28 cellular contexts compared by ENCODE assay signal in the genomic region with DNA sequence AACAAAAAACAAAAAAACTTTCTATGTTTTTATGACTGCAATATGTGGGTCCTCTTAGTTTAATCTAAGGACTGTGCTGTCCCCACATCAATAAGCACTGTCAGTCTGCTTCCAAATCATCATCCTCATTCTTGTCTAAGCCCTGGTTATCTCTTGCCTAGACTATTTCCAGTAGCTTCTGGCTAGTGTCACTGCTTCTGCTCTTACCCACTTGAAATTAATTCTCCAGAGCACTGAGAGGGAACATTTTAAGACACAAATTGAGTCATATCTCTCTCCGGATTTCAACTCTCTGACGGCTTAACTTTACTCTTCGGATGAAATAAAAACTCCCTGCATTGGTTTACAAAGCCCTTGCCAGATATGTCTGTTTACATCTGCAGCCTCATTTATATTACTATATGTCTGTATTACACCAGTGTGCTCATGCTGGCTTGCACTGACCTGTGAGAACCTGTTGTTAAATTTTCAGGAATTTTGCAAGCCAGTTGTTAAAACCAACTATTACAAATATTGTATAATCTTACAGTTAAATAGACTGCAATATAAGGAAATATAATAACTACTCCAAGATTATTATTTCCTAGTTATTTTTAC.
"Had no signal": no experiment of that assay in that cellular context is flagged by ENCODE, and none has a peak within 500 bp of the region (broad histone marks: within the 10 kb centered on the region; RNA-seq: fewer than 3 reads in every experiment).

No MANE protein-coding gene starts in this region.

- H3K27me3 Mint-ChIP-seq: activated CD4-positive, alpha-beta memory T cell treated with anti-CD3 and anti-CD28 coated beads for 36 hours; activated CD4-positive, alpha-beta T cell treated with anti-CD3 and anti-CD28 coated beads, Interleukin-2, amount 10 ng/mL, durations not matched to agents 24 days and 14 days; activated naive CD8-positive, alpha-beta T cell treated with anti-CD3 and anti-CD28 coated beads, Interleukin-2, amount 10 ng/mL, durations not matched to agents 7 days and 5 days; naive thymus-derived CD8-positive, alpha-beta T cell; stimulated activated memory B cell treated with anti-CD40 and anti-IgM and Interleukin-4, amounts not matched to agents 10 μg/mL and 1 μg/mL and 100 μg/mL, for 72 hours; T-helper 17 cell had no signal

- H3K27ac ChIP-seq: breast epithelium, colonic mucosa, gastroesophageal sphincter, SK-N-MC, skin epidermis, stomach, tibial artery, upper lobe of right lung had no signal

- H3K9me3 ChIP-seq: breast epithelium, colonic mucosa, gastroesophageal sphincter, stomach, tibial artery, upper lobe of right lung had no signal

- H3K27ac Mint-ChIP-seq: activated CD4-positive, alpha-beta memory T cell treated with anti-CD3 and anti-CD28 coated beads for 36 hours; activated CD4-positive, alpha-beta T cell treated with anti-CD3 and anti-CD28 coated beads, Interleukin-2, amount 10 ng/mL, durations not matched to agents 24 days and 14 days; activated naive CD4-positive, alpha-beta T cell treated with anti-CD3 and anti-CD28 coated beads for 36 hours; activated naive CD8-positive, alpha-beta T cell treated with anti-CD3 and anti-CD28 coated beads, Interleukin-2, amount 10 ng/mL, durations not matched to agents 7 days and 5 days; activated T-helper 1 cell treated with anti-CD3 and anti-CD28 coated beads, Interleukin-12 subunit alpha, Interleukin-12 subunit beta, Interleukin-2, Interleukin-4 antibody, amounts not matched to agents 30 ng/mL and 10 ng/mL and 1 ng/mL, durations not matched to agents 14 hours and 24 hours and 36 hours; naive thymus-derived CD8-positive, alpha-beta T cell; stimulated activated memory B cell treated with anti-CD40 and anti-IgM and Interleukin-4, amounts not matched to agents 10 μg/mL and 1 μg/mL and 100 μg/mL, for 72 hours; T-helper 17 cell had no signal

- DNase-seq: activated CD4-positive, alpha-beta memory T cell treated with anti-CD3 and anti-CD28 coated beads for 36 hours; activated CD4-positive, alpha-beta T cell treated with anti-CD3 and anti-CD28 coated beads, Interleukin-2, amount 10 ng/mL, durations not matched to agents 24 days and 14 days; activated CD4-positive, CD25-positive, alpha-beta regulatory T cell treated with anti-CD3 and anti-CD28 coated beads, Interleukin-2, amount 50 U/mL, for 72 hours; activated CD8-positive, alpha-beta memory T cell treated with anti-CD3 and anti-CD28 coated beads, Interleukin-2, amount 50 U/mL, for 4 hours; activated effector memory CD4-positive, alpha-beta T cell treated with anti-CD3 and anti-CD28 coated beads, Interleukin-2, amount 50 U/mL, for 16 hours; activated naive CD4-positive, alpha-beta T cell treated with anti-CD3 and anti-CD28 coated beads for 36 hours; activated naive CD8-positive, alpha-beta T cell treated with anti-CD3 and anti-CD28 coated beads, Interleukin-2, amount 10 ng/mL, durations not matched to agents 7 days and 5 days; activated T-cell treated with anti-CD3 and anti-CD28 coated beads, Interleukin-2, amount 50 U/mL, for 1 hour; amniotic stem cell; cerebellar nuclear complex; colonic mucosa; effector CD8-positive, alpha-beta T cell; naive thymus-derived CD8-positive, alpha-beta T cell; stimulated activated CD4-positive, alpha-beta T cell treated with anti-CD3 and anti-CD28 coated beads, Interleukin-1b, Interleukin-23, amount 100 ng/mL, for 48 hours; stimulated activated CD4-positive, alpha-beta T cell treated with anti-CD3 and anti-CD28 coated beads, Interleukin-4, amount 100 ng/mL, for 4 hours; stimulated activated CD8-positive, alpha-beta memory T cell treated with anti-CD3 and anti-CD28 coated beads, Interleukin-4, amount 100 ng/mL, for 48 hours; stomach; T-helper 17 cell; tibial artery; upper lobe of right lung had no signal

- H3K36me3 ChIP-seq: breast epithelium, colonic mucosa, gastroesophageal sphincter, stomach, tibial artery, upper lobe of right lung had no signal

- H3K36me3 Mint-ChIP-seq: activated CD4-positive, alpha-beta memory T cell treated with anti-CD3 and anti-CD28 coated beads for 36 hours; activated naive CD8-positive, alpha-beta T cell treated with anti-CD3 and anti-CD28 coated beads, Interleukin-2, amount 10 ng/mL, durations not matched to agents 7 days and 5 days; naive thymus-derived CD8-positive, alpha-beta T cell; stimulated activated memory B cell treated with anti-CD40 and anti-IgM and Interleukin-4, amounts not matched to agents 10 μg/mL and 1 μg/mL and 100 μg/mL, for 72 hours had no signal

- H3K4me1 Mint-ChIP-seq: activated CD4-positive, alpha-beta T cell treated with anti-CD3 and anti-CD28 coated beads, Interleukin-2, amount 10 ng/mL, durations not matched to agents 24 days and 14 days; activated naive CD8-positive, alpha-beta T cell treated with anti-CD3 and anti-CD28 coated beads, Interleukin-2, amount 10 ng/mL, durations not matched to agents 7 days and 5 days; naive thymus-derived CD8-positive, alpha-beta T cell; stimulated activated memory B cell treated with anti-CD40 and anti-IgM and Interleukin-4, amounts not matched to agents 10 μg/mL and 1 μg/mL and 100 μg/mL, for 72 hours; T-helper 17 cell had no signal

- H3K9me3 Mint-ChIP-seq: activated CD4-positive, alpha-beta T cell treated with anti-CD3 and anti-CD28 coated beads, Interleukin-2, amount 10 ng/mL, durations not matched to agents 24 days and 14 days had no signal

- H3K4me1 ChIP-seq: breast epithelium, colonic mucosa, gastroesophageal sphincter, stomach, tibial artery, upper lobe of right lung had no signal

- ATAC-seq: gastroesophageal sphincter; left lobe of liver; naive thymus-derived CD8-positive, alpha-beta T cell; sciatic nerve; stimulated activated memory B cell treated with anti-CD40 and anti-IgM and Interleukin-4, amounts not matched to agents 10 μg/mL and 1 μg/mL and 100 μg/mL, for 72 hours; T-helper 17 cell; upper lobe of right lung had no signal

- H3K4me3 ChIP-seq: breast epithelium, colonic mucosa, gastroesophageal sphincter, SK-N-MC, skin epidermis, stomach, tibial artery, upper lobe of right lung had no signal

- H3K4me3 Mint-ChIP-seq: activated CD4-positive, alpha-beta memory T cell treated with anti-CD3 and anti-CD28 coated beads for 36 hours; activated CD4-positive, alpha-beta T cell treated with anti-CD3 and anti-CD28 coated beads, Interleukin-2, amount 10 ng/mL, durations not matched to agents 24 days and 14 days; activated naive CD4-positive, alpha-beta T cell treated with anti-CD3 and anti-CD28 coated beads for 36 hours; activated naive CD8-positive, alpha-beta T cell treated with anti-CD3 and anti-CD28 coated beads, Interleukin-2, amount 10 ng/mL, durations not matched to agents 7 days and 5 days; activated T-helper 1 cell treated with anti-CD3 and anti-CD28 coated beads, Interleukin-12 subunit alpha, Interleukin-12 subunit beta, Interleukin-2, Interleukin-4 antibody, amounts not matched to agents 30 ng/mL and 10 ng/mL and 1 ng/mL, durations not matched to agents 14 hours and 24 hours and 36 hours; naive thymus-derived CD8-positive, alpha-beta T cell; stimulated activated memory B cell treated with anti-CD40 and anti-IgM and Interleukin-4, amounts not matched to agents 10 μg/mL and 1 μg/mL and 100 μg/mL, for 72 hours; T-helper 17 cell had no signal

- H3K27me3 ChIP-seq: breast epithelium, colonic mucosa, gastroesophageal sphincter, stomach, tibial artery, upper lobe of right lung had no signal
